Comparison of ENCODE assay signal across 8 cellular contexts in genomic region chr5:52989025-52989780, GRCh38. TPM values are rescaled to one million over a fixed set of nuclear protein-coding genes. Genes with fewer than 3 reads are reported as not detected.
DNase-seq lines count a peak whose midpoint lies in the region; ATAC-seq and TF ChIP-seq lines count a peak whose summit lies in the region.

Gene ITGA2, plus strand, starts transcription at chr5:52989352. Its CDS starts 117 bp downstream, at chr5:52989469.

- TF ChIP-seq POLR2A in ovary (IDR thresholded peaks at IDR 0.05), result no peak

- no peaks in the 10 kb centered on the region for H3K36me3 Mint-ChIP-seq in activated naive CD4-positive, alpha-beta T cell treated with anti-CD3 and anti-CD28 coated beads, Interleukin-2, amount 50 U/mL, for 24 hours

- DNase-seq in GDM1 (lab: John Stamatoyannopoulos, UW) (peak; percentile 16), NCI-H774 (lab: John Stamatoyannopoulos, UW) (peak; percentile 39), cardiac muscle cell (ENCODE audit: low read depth in 1 of 2, low spot score in 1 of 2) (peak; percentile 62 to 71), ovary (peak in 4 of 5 donors; percentile 17 to 56 (median 34)), putamen (ENCODE audit: low spot score) (no peak)

- H3K9me3 Mint-ChIP-seq in activated naive CD4-positive, alpha-beta T cell treated with anti-CD3 and anti-CD28 coated beads, Interleukin-2, amount 50 U/mL, for 24 hours, result no peaks in the 10 kb centered on the region

- peak within 1 kb of the TSS; percentile 74 for H3K4me3 Mint-ChIP-seq in activated naive CD4-positive, alpha-beta T cell treated with anti-CD3 and anti-CD28 coated beads, Interleukin-2, amount 50 U/mL, for 24 hours

- H3K27me3 Mint-ChIP-seq in activated naive CD4-positive, alpha-beta T cell treated with anti-CD3 and anti-CD28 coated beads, Interleukin-2, amount 50 U/mL, for 24 hours, result peaks cover 11% of the 10 kb centered on the region

- no peak for TF ChIP-seq CTCF in cardiac muscle cell (IDR thresholded peaks at IDR 0.05; ENCODE audit: low read depth, low read length)
- TF ChIP-seq CTCF in ovary (IDR thresholded peaks at IDR 0.05), result no peak

- peak within 1 kb of the TSS; percentile 36 for H3K4me3 ChIP-seq in cardiac muscle cell
- peak within 1 kb of the TSS; percentile 45 for H3K4me3 ChIP-seq in ovary

- H3K36me3 ChIP-seq in cardiac muscle cell, result no peaks in the 10 kb centered on the region
- H3K36me3 ChIP-seq in ovary, result no peaks in the 10 kb centered on the region

- H3K27ac ChIP-seq in cardiac muscle cell (no peak within 1 kb of the TSS), ovary (no peak within 1 kb of the TSS)

- peaks cover 31% of the 10 kb centered on the region for H3K4me1 Mint-ChIP-seq in activated naive CD4-positive, alpha-beta T cell treated with anti-CD3 and anti-CD28 coated beads, Interleukin-2, amount 50 U/mL, for 24 hours

- ATAC-seq in HG02610 (IDR thresholded peaks at IDR 0.05; ENCODE audit: unreplicated experiment) (peak; percentile 36), HG03469 (IDR thresholded peaks at IDR 0.05; ENCODE audit: unreplicated experiment) (no peak)

- no peaks in the 10 kb centered on the region for H3K9me3 ChIP-seq in cardiac muscle cell (ENCODE audit: low read depth)
- H3K9me3 ChIP-seq in ovary, result no peaks in the 10 kb centered on the region

- intact Hi-C loops in ovary (cut with DNase I), result no loop called here

- H3K4me1 ChIP-seq in cardiac muscle cell (ENCODE audit: low read depth) (peaks cover 5% of the 10 kb centered on the region), ovary (ENCODE audit: insufficient read depth) (peaks cover 4% of the 10 kb centered on the region)

- WGBS in ovary, 3 donors, result 0 to 1% (median 0%) methylated on average over 33 to 64 of the region's 64 CpGs

- H3K27me3 ChIP-seq in cardiac muscle cell, result peaks cover 58% of the 10 kb centered on the region
- no peaks in the 10 kb centered on the region for H3K27me3 ChIP-seq in ovary

- no peak for TF ChIP-seq EP300 in ovary (IDR thresholded peaks at IDR 0.05)

- peak within 1 kb of the TSS; percentile 74 for H3K27ac Mint-ChIP-seq in activated naive CD4-positive, alpha-beta T cell treated with anti-CD3 and anti-CD28 coated beads, Interleukin-2, amount 50 U/mL, for 24 hours

RNA-seq across cellular contexts. Expression of gene ITGA2, which starts in this region (rescaled TPM):
- total RNA-seq in cardiac muscle cell, result 1.4 and 2.3 TPM in 2 replicates
- 0.57 and 0.82 TPM in 2 replicates for polyA plus RNA-seq in cardiac muscle cell
- total RNA-seq in ovary, result 1 to 10 TPM in 6 of 7 donors, under 1 TPM in 1; 0.36 to 2.9 (median 1.7) TPM
- polyA plus RNA-seq in ovary, result 1 to 10 TPM in 1 of 2 donors, under 1 TPM in 1; 0.86 to 8.4 TPM
